In the genomic region with DNA sequence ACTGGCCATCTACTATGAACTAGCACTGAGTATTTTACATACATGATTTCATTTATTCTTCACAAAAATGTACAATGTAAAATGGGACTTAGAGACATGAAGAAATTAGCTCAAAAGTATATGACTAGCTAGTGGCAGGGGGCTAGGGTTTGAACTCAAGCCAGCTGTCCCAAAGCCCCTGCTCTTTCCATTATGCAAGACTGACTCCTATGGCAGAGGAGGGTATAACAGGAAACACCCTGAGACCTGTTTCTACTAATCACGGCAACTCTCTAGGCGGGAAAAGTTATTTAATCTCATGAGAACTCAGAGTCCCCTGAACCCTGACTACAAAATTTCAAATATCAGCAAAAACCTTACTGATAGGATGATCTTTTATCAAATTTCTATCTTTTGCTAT, we compare ENCODE assay signal across 32 cellular contexts.
DNase-seq lines count a peak whose midpoint lies in the region; ATAC-seq and TF ChIP-seq lines count a peak whose summit lies in the region.
"Had no signal": no experiment of that assay in that cellular context is flagged by ENCODE, and none has a peak within 500 bp of the region (broad histone marks: within the 10 kb centered on the region; RNA-seq: fewer than 3 reads in every experiment).

No MANE protein-coding gene starts in this region.

- TF ChIP-seq CTCF in 22Rv1 (IDR thresholded peaks at IDR 0.05) (peak; percentile 25; the same call in 1 of the 2 replicates), GM12872 (IDR thresholded peaks at IDR 0.05; ENCODE audit: insufficient read depth, low read depth, low read length) (0 out of 3 replicates have a peak, but pooled peaks have one; percentile 29), PC-3 (conservative IDR thresholded peaks at IDR 0.05; ENCODE audit: low read depth, low read length) (no peak; the same call in 1 of the 2 replicates), fibroblast of villous mesenchyme (IDR thresholded peaks at IDR 0.05; ENCODE audit: insufficient read depth, low read depth, low read length) (peak; percentile 8), endothelial cell (IDR thresholded peaks at IDR 0.05; ENCODE audit: unreplicated experiment) (no peak)

- H3K27ac ChIP-seq in 22Rv1 (no peak overlapping the region), PC-3 (ENCODE audit: low read length) (no peak overlapping the region)
- H3K27ac ChIP-seq: adrenal gland, esophagus squamous epithelium, HL-60, tibial artery had no signal

- DNase-seq in PC-3 (peak; percentile 3), fibroblast of villous mesenchyme (ENCODE audit: low read depth) (no peak), NCI-H345 (lab: John Stamatoyannopoulos, UW) (no peak), endothelial cell (ENCODE audit: low spot score) (no peak)
- DNase-seq: activated CD4-positive, alpha-beta memory T cell treated with anti-CD3 and anti-CD28 coated beads, Interleukin-2, amount 10 ng/mL, durations not matched to agents 7 days and 5 days; activated CD8-positive, alpha-beta memory T cell treated with anti-CD3 and anti-CD28 coated beads, Interleukin-2, amount 50 U/mL, for 48 hours; activated naive CD4-positive, alpha-beta T cell treated with anti-CD3 and anti-CD28 coated beads, Interleukin-2, amount 10 ng/mL, durations not matched to agents 7 days and 5 days; adrenal gland; esophagus squamous epithelium; GOT3; immature natural killer cell; KG1; left cardiac atrium; mucosa of descending colon; NCI-H2029 treated with DMSO at 0.1 percent for 48 hours; NCI-H226; NCI-H748 treated with DMSO at 0.1 percent for 48 hours; OCI-M1; stimulated activated CD4-positive, alpha-beta T cell treated with anti-CD3 and anti-CD28 coated beads, Interleukin-15, amount 100 ng/mL, for 24 hours; stimulated activated CD4-positive, alpha-beta T cell treated with anti-CD3 and anti-CD28 coated beads, Interleukin-4, amount 100 ng/mL, for 4 hours; T-helper 2 cell; tibial artery had no signal

- no peaks in the 10 kb centered on the region for H3K36me3 ChIP-seq in PC-3 (ENCODE audit: low read depth, low read length)
- H3K36me3 ChIP-seq: adrenal gland, esophagus squamous epithelium, tibial artery had no signal

- no peaks in the 10 kb centered on the region for H3K9me3 ChIP-seq in PC-3 (ENCODE audit: low read length)
- H3K9me3 ChIP-seq: adrenal gland, esophagus squamous epithelium, mucosa of descending colon, tibial artery had no signal

- ATAC-seq in PC-3 (no peak), GM18861 (IDR thresholded peaks at IDR 0.05; ENCODE audit: unreplicated experiment) (no peak), HG02981 (IDR thresholded peaks at IDR 0.05; ENCODE audit: unreplicated experiment) (no peak)
- ATAC-seq: left cardiac atrium; mucosa of descending colon; natural killer cell treated with Interleukin-12 subunit alpha and Interleukin-12 subunit beta and Interleukin-15 and Interleukin-18, amount 100 ng/mL, for 72 hours; Right ventricle myocardium inferior had no signal

- H3K36me3 Mint-ChIP-seq in endothelial cell (ENCODE audit: low read depth, unreplicated experiment) = peaks cover 4% of the 10 kb centered on the region
- H3K36me3 Mint-ChIP-seq: activated naive CD4-positive, alpha-beta T cell treated with anti-CD3 and anti-CD28 coated beads, Interleukin-2, amount 10 ng/mL, durations not matched to agents 7 days and 5 days; natural killer cell treated with Interleukin-12 subunit alpha and Interleukin-12 subunit beta and Interleukin-15 and Interleukin-18, amount 100 ng/mL, for 72 hours had no signal

- no peaks in the 10 kb centered on the region for H4K20me1 ChIP-seq in PC-3 (ENCODE audit: low read length)

- H2AFZ ChIP-seq in PC-3 (ENCODE audit: low read length) = no peak overlapping the region

- H3K27me3 Mint-ChIP-seq in endothelial cell (ENCODE audit: unreplicated experiment) = no peaks in the 10 kb centered on the region
- H3K27me3 Mint-ChIP-seq: activated CD4-positive, alpha-beta memory T cell treated with anti-CD3 and anti-CD28 coated beads, Interleukin-2, amount 10 ng/mL, durations not matched to agents 7 days and 5 days; activated naive CD4-positive, alpha-beta T cell treated with anti-CD3 and anti-CD28 coated beads, Interleukin-2, amount 10 ng/mL, durations not matched to agents 7 days and 5 days; B cell; central memory CD8-positive, alpha-beta T cell; dendritic cell treated with granulocyte-macrophage colony-stimulating factor and Interleukin-4, amounts not matched to agents 40 ng/mL and 50 ng/mL, for 4 days; natural killer cell treated with Interleukin-12 subunit alpha and Interleukin-12 subunit beta and Interleukin-15 and Interleukin-18, amount 100 ng/mL, for 72 hours had no signal

- no peaks in the 10 kb centered on the region for H3K79me2 ChIP-seq in PC-3 (ENCODE audit: low read length)

- no peaks in the 10 kb centered on the region for H3K4me1 ChIP-seq in PC-3 (ENCODE audit: insufficient read depth, low read length)
- H3K4me1 ChIP-seq: adrenal gland, esophagus squamous epithelium had no signal

- CTCF ChIA-PET in PC-3 (lab: Charles Lee) = no interaction called here

- no peaks in the 10 kb centered on the region for H3F3A ChIP-seq in PC-3 (ENCODE audit: low read length, unreplicated experiment)

- H3K4me3 Mint-ChIP-seq in endothelial cell (ENCODE audit: unreplicated experiment) = no peak overlapping the region
- H3K4me3 Mint-ChIP-seq: activated CD4-positive, alpha-beta memory T cell treated with anti-CD3 and anti-CD28 coated beads, Interleukin-2, amount 10 ng/mL, durations not matched to agents 7 days and 5 days; activated naive CD4-positive, alpha-beta T cell treated with anti-CD3 and anti-CD28 coated beads, Interleukin-2, amount 10 ng/mL, durations not matched to agents 7 days and 5 days; B cell; central memory CD8-positive, alpha-beta T cell; dendritic cell treated with granulocyte-macrophage colony-stimulating factor and Interleukin-4, amounts not matched to agents 40 ng/mL and 50 ng/mL, for 4 days; immature natural killer cell; natural killer cell treated with Interleukin-12 subunit alpha and Interleukin-12 subunit beta and Interleukin-15 and Interleukin-18, amount 100 ng/mL, for 72 hours had no signal

- H3K4me2 ChIP-seq in PC-3 (ENCODE audit: low read length) = no peak overlapping the region

- no TSS peak for BruUV-seq in PC-3 (replicated peaks; lab: Mats Ljungman, UMichigan)

- POLR2A ChIA-PET in PC-3 (lab: Charles Lee; ENCODE audit: unreplicated experiment) = no interaction called here

- H3K4me3 ChIP-seq in PC-3 (ENCODE audit: low read length) (no peak overlapping the region), fibroblast of villous mesenchyme (ENCODE audit: low read depth, low read length) (no peak overlapping the region)
- H3K4me3 ChIP-seq: adrenal gland, esophagus squamous epithelium, mucosa of descending colon, tibial artery had no signal

- H3K9me2 ChIP-seq in PC-3 (replicated peaks; ENCODE audit: low read length) = no peaks in the 10 kb centered on the region

- H3K9me3 Mint-ChIP-seq in endothelial cell (ENCODE audit: unreplicated experiment) = no peaks in the 10 kb centered on the region
- H3K9me3 Mint-ChIP-seq: activated CD4-positive, alpha-beta memory T cell treated with anti-CD3 and anti-CD28 coated beads, Interleukin-2, amount 10 ng/mL, durations not matched to agents 7 days and 5 days; activated naive CD4-positive, alpha-beta T cell treated with anti-CD3 and anti-CD28 coated beads, Interleukin-2, amount 10 ng/mL, durations not matched to agents 7 days and 5 days; central memory CD8-positive, alpha-beta T cell; dendritic cell treated with granulocyte-macrophage colony-stimulating factor and Interleukin-4, amounts not matched to agents 40 ng/mL and 50 ng/mL, for 4 days; natural killer cell treated with Interleukin-12 subunit alpha and Interleukin-12 subunit beta and Interleukin-15 and Interleukin-18, amount 100 ng/mL, for 72 hours had no signal

- no peak overlapping the region for H3K27ac Mint-ChIP-seq in endothelial cell (ENCODE audit: unreplicated experiment)
- H3K27ac Mint-ChIP-seq: activated CD4-positive, alpha-beta memory T cell treated with anti-CD3 and anti-CD28 coated beads, Interleukin-2, amount 10 ng/mL, durations not matched to agents 7 days and 5 days; activated naive CD4-positive, alpha-beta T cell treated with anti-CD3 and anti-CD28 coated beads, Interleukin-2, amount 10 ng/mL, durations not matched to agents 7 days and 5 days; B cell; dendritic cell treated with granulocyte-macrophage colony-stimulating factor and Interleukin-4, amounts not matched to agents 40 ng/mL and 50 ng/mL, for 4 days; immature natural killer cell; natural killer cell treated with Interleukin-12 subunit alpha and Interleukin-12 subunit beta and Interleukin-15 and Interleukin-18, amount 100 ng/mL, for 72 hours had no signal

- no peaks in the 10 kb centered on the region for H3K4me1 Mint-ChIP-seq in endothelial cell (ENCODE audit: unreplicated experiment)
- H3K4me1 Mint-ChIP-seq: activated CD4-positive, alpha-beta memory T cell treated with anti-CD3 and anti-CD28 coated beads, Interleukin-2, amount 10 ng/mL, durations not matched to agents 7 days and 5 days; activated naive CD4-positive, alpha-beta T cell treated with anti-CD3 and anti-CD28 coated beads, Interleukin-2, amount 10 ng/mL, durations not matched to agents 7 days and 5 days; B cell; central memory CD8-positive, alpha-beta T cell had no signal

- H3K9ac ChIP-seq in PC-3 (ENCODE audit: low read length) = no peak overlapping the region

- no peaks in the 10 kb centered on the region for H3K27me3 ChIP-seq in PC-3 (ENCODE audit: low read length)
- H3K27me3 ChIP-seq: adrenal gland, esophagus squamous epithelium, tibial artery had no signal

- intact Hi-C loops in PC-3 (cut with micrococcal nuclease) = no loop called here

Comparison
In these comparisons a context has a peak if more than half of its experiments do, and no peak if none do; other contexts are left out.
1. CTCF ChIP-seq: peak in 22Rv1 (single experiment), GM12872 (single experiment) and fibroblast of villous mesenchyme (single experiment); none in PC-3 (single experiment) and endothelial cell (single experiment).